ENCODE assay signal across 14 cellular contexts in the genomic region with DNA sequence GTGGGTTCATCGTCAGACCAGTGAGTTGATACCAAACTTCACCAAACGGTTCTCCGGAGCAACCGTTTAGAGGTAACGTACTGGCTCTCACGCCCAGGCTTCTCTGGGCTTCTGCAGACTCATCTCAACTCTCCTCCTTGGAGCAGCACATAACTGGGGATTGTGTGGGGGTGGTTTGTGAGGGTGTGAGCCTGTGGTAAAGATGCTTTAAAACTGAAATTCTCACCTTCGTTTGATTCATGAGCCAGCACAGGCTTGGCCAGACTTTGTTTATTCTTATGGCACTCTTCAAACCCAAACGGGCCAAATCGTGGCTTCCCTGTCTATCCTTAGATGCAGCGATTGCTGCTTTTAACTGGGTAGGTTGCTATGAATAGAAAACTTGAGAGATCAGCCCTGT.
DNase-seq lines count a peak whose midpoint lies in the region; ATAC-seq and TF ChIP-seq lines count a peak whose summit lies in the region.
"Had no signal": no experiment of that assay in that cellular context is flagged by ENCODE, and none has a peak within 500 bp of the region (broad histone marks: within the 10 kb centered on the region; RNA-seq: fewer than 3 reads in every experiment).

No MANE protein-coding gene starts in this region.

- H3K9me3 ChIP-seq in Caco-2, result no peaks in the 10 kb centered on the region
- no peaks in the 10 kb centered on the region for H3K9me3 ChIP-seq in skeletal muscle tissue (ENCODE audit: control insufficient read depth in 3 of 3, low read length in 3 of 3)
- H3K9me3 ChIP-seq: upper lobe of left lung had no signal

- H3K27ac ChIP-seq in caudate nucleus (ENCODE audit: low read depth, low read length) (peak overlapping the region; percentile 93), skeletal muscle tissue (ENCODE audit: low read depth, low read length) (peak overlapping the region; percentile 99)
- H3K27ac ChIP-seq: BLaER1, HL-60 had no signal

- H3K27me3 Mint-ChIP-seq in Caco-2 (ENCODE audit: insufficient read depth, unreplicated experiment), result no peaks in the 10 kb centered on the region
- H3K27me3 Mint-ChIP-seq: activated naive CD8-positive, alpha-beta T cell had no signal

- POLR2A ChIA-PET in Caco-2 (lab: Charles Lee), result no interaction called here

- intact Hi-C loops in Caco-2 (cut with micrococcal nuclease; ENCODE audit: unreplicated experiment), result no loop called here

- no peak for TF ChIP-seq CTCF in Caco-2 (IDR thresholded peaks at IDR 0.05; ENCODE audit: insufficient read depth in 1 of 2, low read depth in 1 of 2, low read length in 1 of 2, severe bottlenecking in 1 of 2, unreplicated experiment in 1 of 2)

- H3K9ac ChIP-seq in skeletal muscle tissue (ENCODE audit: low read depth in 1 of 3, low read length in 3 of 3), result peak overlapping the region; percentile 8 to 32 (median 18)
- H3K9ac ChIP-seq: BLaER1 had no signal

- BruUV-seq in Caco-2 (replicated peaks; lab: Mats Ljungman, UMichigan), result no TSS peak

- ATAC-seq in GM21717 (IDR thresholded peaks at IDR 0.05; ENCODE audit: unreplicated experiment), result no peak
- no peak for ATAC-seq in HG02870 (IDR thresholded peaks at IDR 0.05; ENCODE audit: unreplicated experiment)

- H3K27ac Mint-ChIP-seq in Caco-2 (ENCODE audit: unreplicated experiment), result peak overlapping the region; percentile 12
- H3K27ac Mint-ChIP-seq: activated naive CD8-positive, alpha-beta T cell had no signal

- no peak overlapping the region for H3K4me3 Mint-ChIP-seq in Caco-2 (ENCODE audit: unreplicated experiment)
- H3K4me3 Mint-ChIP-seq: activated naive CD8-positive, alpha-beta T cell had no signal

- peak; percentile 13 to 18 for DNase-seq in activated CD4-positive, alpha-beta T cell treated with anti-CD3 and anti-CD28 coated beads, Interleukin-2, amount 50 U/mL, for 48 hours
- DNase-seq in activated CD4-positive, alpha-beta T cell treated with anti-CD3 and anti-CD28 coated beads, Interleukin-2, amount 50 U/mL, for 1 hour, result no peak
- DNase-seq in Caco-2 (no peak), caudate nucleus (lab: John Stamatoyannopoulos, UW) (no peak), NCI-H345 (lab: John Stamatoyannopoulos, UW) (no peak)
- DNase-seq: islet precursor cell, NCI-H187 treated with DMSO at 0.1 percent for 48 hours, upper lobe of left lung had no signal

- H3K36me3 ChIP-seq in Caco-2 (ENCODE audit: control insufficient read depth, insufficient read depth, low read length) (no peaks in the 10 kb centered on the region), skeletal muscle tissue (ENCODE audit: control insufficient read depth in 3 of 3, insufficient read depth in 3 of 3, low read length in 3 of 3) (no peaks in the 10 kb centered on the region)
- H3K36me3 ChIP-seq: upper lobe of left lung had no signal

- H3K4me3 ChIP-seq in Caco-2 (ENCODE audit: low read depth, low read length) (no peak overlapping the region), skeletal muscle tissue (ENCODE audit: low read length in 3 of 3) (peak overlapping the region in 2 of 3 donors; percentile 7 to 34)
- H3K4me3 ChIP-seq: BLaER1, upper lobe of left lung had no signal

- no peaks in the 10 kb centered on the region for H3K4me1 ChIP-seq in Caco-2
- peaks cover 68 to 79% (median 74%) of the 10 kb centered on the region in 3 donors for H3K4me1 ChIP-seq in skeletal muscle tissue (ENCODE audit: control insufficient read depth in 3 of 3, insufficient read depth in 3 of 3, low read length in 3 of 3)

- peaks cover 17% of the 10 kb centered on the region for H3K4me1 Mint-ChIP-seq in Caco-2 (ENCODE audit: low read depth, unreplicated experiment)

- CTCF ChIA-PET in Caco-2 (lab: Charles Lee), result no interaction called here

- H3K36me3 Mint-ChIP-seq in Caco-2 (ENCODE audit: insufficient read depth, unreplicated experiment), result peaks cover 75% of the 10 kb centered on the region

- no peaks in the 10 kb centered on the region for H3K9me3 Mint-ChIP-seq in Caco-2 (ENCODE audit: unreplicated experiment)

- H3K27me3 ChIP-seq in Caco-2 (replicated peaks; ENCODE audit: control insufficient read depth, insufficient read depth, low read length) (no peaks in the 10 kb centered on the region), skeletal muscle tissue (ENCODE audit: control insufficient read depth in 3 of 3, insufficient read depth in 3 of 3, low read length in 3 of 3) (no peaks in the 10 kb centered on the region)
- H3K27me3 ChIP-seq: BLaER1, upper lobe of left lung had no signal

Comparison
In these comparisons a context has a peak if more than half of its experiments do, and no peak if none do; other contexts are left out.
1. DNase-seq: peak in activated CD4-positive, alpha-beta T cell treated with anti-CD3 and anti-CD28 coated beads, Interleukin-2, amount 50 U/mL, for 48 hours (2 of 2); none in activated CD4-positive, alpha-beta T cell treated with anti-CD3 and anti-CD28 coated beads, Interleukin-2, amount 50 U/mL, for 1 hour (single experiment), Caco-2 (0 of 2), caudate nucleus (0 of 61) and NCI-H345 (single experiment).